8 cellular contexts compared by ENCODE assay signal in the genomic region with DNA sequence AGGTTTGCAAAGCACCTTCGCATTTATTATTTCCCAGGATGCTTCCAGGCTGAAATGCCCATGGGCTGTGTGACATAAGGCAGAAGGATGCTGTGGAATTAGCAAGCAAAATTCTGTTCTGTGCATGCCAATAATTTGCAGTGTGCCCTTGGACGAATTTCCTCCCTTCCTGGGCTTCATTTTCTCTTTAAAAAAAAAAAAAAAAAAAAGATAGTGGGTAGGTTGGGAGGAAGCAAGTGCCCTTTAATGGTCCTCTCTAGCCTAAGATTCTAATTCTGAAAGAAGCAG. TPM values are rescaled to one million over a fixed set of nuclear protein-coding genes. Genes with fewer than 3 reads are reported as not detected.
DNase-seq lines count a peak whose midpoint lies in the region; ATAC-seq and TF ChIP-seq lines count a peak whose summit lies in the region.

No MANE protein-coding gene starts in this region.

- peak overlapping the region; percentile 6 for H3K4me2 ChIP-seq in trophoblast cell (ENCODE audit: low read length)

- peak overlapping the region; percentile 88 for H2BK120ac ChIP-seq in trophoblast cell (ENCODE audit: insufficient read depth, low read length, poor library complexity)

- DNase-seq in RWPE1 (ENCODE audit: low spot score) (no peak), esophagus muscularis mucosa (ENCODE audit: extremely low spot score) (no peak), trophoblast cell (peak; percentile 75 to 85), NCI-H187 treated with DMSO at 0.1 percent for 48 hours (lab: John Stamatoyannopoulos, UW) (no peak)

- no peaks in the 10 kb centered on the region for H3K9me3 ChIP-seq in esophagus muscularis mucosa
- H3K9me3 ChIP-seq in trophoblast cell (ENCODE audit: insufficient read depth, low read depth, low read length): no peaks in the 10 kb centered on the region

- H3K4me3 ChIP-seq in esophagus muscularis mucosa: peak overlapping the region; percentile 23 to 81 (median 38)
- no peak overlapping the region for H3K4me3 ChIP-seq in trophoblast cell (ENCODE audit: low read depth, low read length)

- peaks cover 18% of the 10 kb centered on the region for H3K79me2 ChIP-seq in trophoblast cell (ENCODE audit: control insufficient read depth, insufficient read depth, low read length, poor library complexity)

- no peaks in the 10 kb centered on the region for H3K27me3 ChIP-seq in esophagus muscularis mucosa
- H3K27me3 ChIP-seq in trophoblast cell (ENCODE audit: insufficient read depth, low read length): no peaks in the 10 kb centered on the region

- H3K79me1 ChIP-seq in trophoblast cell (ENCODE audit: low read length): peaks cover 60% of the 10 kb centered on the region

- CTCF ChIA-PET in RWPE1 (lab: Yijun Ruan, JAX): interaction anchor here (0.8 to 1.2 kb wide), 2 partner anchors 73 to 76 kb away, joined by 3 to 7 read pairs; no protein-coding TSS in a partner anchor

- H3K36me3 ChIP-seq in esophagus muscularis mucosa: peaks cover 0 to 25% (median 2%) of the 10 kb centered on the region in 4 donors
- H3K36me3 ChIP-seq in trophoblast cell (ENCODE audit: control insufficient read depth in 1 of 2, insufficient read depth in 2 of 2, low read length in 2 of 2): peaks cover 11 to 12% of the 10 kb centered on the region in 2 experiments

- no peak overlapping the region for H2AK5ac ChIP-seq in trophoblast cell (ENCODE audit: low read length)

- no peak overlapping the region for H3K23ac ChIP-seq in trophoblast cell (ENCODE audit: low read length)

- H2BK5ac ChIP-seq in trophoblast cell (ENCODE audit: low read depth, low read length, poor library complexity): peak overlapping the region; percentile 60

- POLR2A ChIA-PET in RWPE1 (lab: Yijun Ruan, JAX; ENCODE audit: low non-redundant PET): no interaction called here

- H2BK12ac ChIP-seq in trophoblast cell (ENCODE audit: low read length): peak overlapping the region; percentile 88

- TF ChIP-seq EP300 in esophagus muscularis mucosa (IDR thresholded peaks at IDR 0.05): no peak

- H3K14ac ChIP-seq in trophoblast cell (ENCODE audit: low read length): peak overlapping the region; percentile 45

- H3K4ac ChIP-seq in trophoblast cell (ENCODE audit: low read depth, low read length): peak overlapping the region; percentile 49

- ATAC-seq in GM21447 (IDR thresholded peaks at IDR 0.05; ENCODE audit: unreplicated experiment): no peak
- ATAC-seq in HG03159 (IDR thresholded peaks at IDR 0.05; ENCODE audit: unreplicated experiment): no peak
- no peak for ATAC-seq in GM18861 (IDR thresholded peaks at IDR 0.05; ENCODE audit: unreplicated experiment)

- no peak for TF ChIP-seq POLR2A in esophagus muscularis mucosa (IDR thresholded peaks at IDR 0.05; ENCODE audit: low read depth)

- no peak overlapping the region for H3K9ac ChIP-seq in trophoblast cell (ENCODE audit: low read length)

- intact Hi-C loops in esophagus muscularis mucosa (cut with DNase I): no loop called here

- WGBS in esophagus muscularis mucosa: 20% methylated on average over 2 of the region's 2 CpGs
- no CpG with 5 or more reads among the region's 2 CpGs for WGBS in trophoblast cell (ENCODE audit: extremely low coverage, insufficient coverage, insufficient read length)

- no peak overlapping the region for H4K12ac ChIP-seq in trophoblast cell (ENCODE audit: low read depth, low read length)

- peak overlapping the region; percentile 58 for H3K18ac ChIP-seq in trophoblast cell (ENCODE audit: low read length)

- H3K4me1 ChIP-seq in esophagus muscularis mucosa (peaks cover 45 to 90% (median 69%) of the 10 kb centered on the region in 4 donors), trophoblast cell (ENCODE audit: control insufficient read depth in 1 of 2, insufficient read depth in 2 of 2, low read length in 2 of 2) (peaks cover 26 to 31% of the 10 kb centered on the region in 2 experiments)

- no peak for TF ChIP-seq CTCF in C4-2B (conservative IDR thresholded peaks at IDR 0.05)
- TF ChIP-seq CTCF in RWPE1 (conservative IDR thresholded peaks at IDR 0.05; ENCODE audit: low read depth): no peak
- TF ChIP-seq CTCF in esophagus muscularis mucosa (IDR thresholded peaks at IDR 0.05): no peak

- H4K91ac ChIP-seq in trophoblast cell (ENCODE audit: low read depth, low read length): peak overlapping the region; percentile 84

- H4K8ac ChIP-seq in trophoblast cell (ENCODE audit: low read depth, low read length): peak overlapping the region; percentile 33

- H3K27ac ChIP-seq in C4-2B (peak overlapping the region; percentile 99; the same call in 1 of the 2 replicates), RWPE1 (peak overlapping the region; percentile 83), esophagus muscularis mucosa (replicated peaks in 1 of 4) (peak overlapping the region; percentile 94 to 97 (median 96)), trophoblast cell (ENCODE audit: low read depth, low read length) (peak overlapping the region; percentile 97)

- no peak overlapping the region for H2AFZ ChIP-seq in trophoblast cell (ENCODE audit: insufficient read depth, low read length, poor library complexity)

RNA-seq across cellular contexts. Expression of a gene that starts 2.5 kb away (rescaled TPM):
- 100 to 1,000 TPM in 3 of 4 donors, 10 to 100 TPM in 1; 75.2 to 352 (median 274) TPM for total RNA-seq in esophagus muscularis mucosa
- 335 and 340 TPM in 2 replicates for polyA plus RNA-seq in trophoblast cell (2013)

RNA-seq across cellular contexts. Expression of a gene that starts 30.7 kb away (rescaled TPM):
- under 1 TPM in 3 of 4 donors, not detected in 1; 0.11 to 0.26 (median 0.17) TPM for total RNA-seq in esophagus muscularis mucosa
- polyA plus RNA-seq in trophoblast cell (2013): 1.2 and 1.3 TPM in 2 replicates

Comparison
In these comparisons a context has a peak if more than half of its experiments do, and no peak if none do; other contexts are left out.
1. DNase-seq: peak in trophoblast cell (2 of 2); none in RWPE1 (single experiment), esophagus muscularis mucosa (single experiment) and NCI-H187 treated with DMSO at 0.1 percent for 48 hours (single experiment).
2. Peak in every context shown above with its lines, with median percentiles within 50 percentile points of each other: H3K27ac ChIP-seq.